In the genomic region with DNA sequence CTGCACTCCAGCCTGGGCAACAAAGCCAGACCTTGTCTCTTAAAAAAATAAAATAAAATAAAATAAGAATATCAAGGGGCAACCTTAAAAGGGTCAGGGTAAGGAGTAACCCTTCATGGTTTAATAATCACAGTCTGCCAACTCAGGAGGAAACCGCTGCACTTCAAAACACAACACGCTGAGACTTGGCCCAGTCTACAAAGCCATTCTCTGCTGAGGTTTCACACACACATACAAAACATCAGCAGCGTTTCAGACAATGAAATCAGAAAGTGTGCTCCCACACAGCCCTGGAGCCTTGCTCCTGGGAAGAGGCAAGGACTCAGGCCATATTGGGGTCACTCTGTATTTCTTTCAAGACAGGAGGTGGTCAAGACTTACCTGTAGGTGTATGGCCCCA, we compare ENCODE assay signal across 12 cellular contexts. TPM values are rescaled to one million over a fixed set of nuclear protein-coding genes. Genes with fewer than 3 reads are reported as not detected.
DNase-seq lines count a peak whose midpoint lies in the region; ATAC-seq and TF ChIP-seq lines count a peak whose summit lies in the region.
"Had no signal": no experiment of that assay in that cellular context is flagged by ENCODE, and none has a peak within 500 bp of the region (broad histone marks: within the 10 kb centered on the region; RNA-seq: fewer than 3 reads in every experiment).

No MANE protein-coding gene starts in this region.

- peak; percentile 53 for DNase-seq in esophagus muscularis mucosa (ENCODE audit: extremely low spot score)
- DNase-seq in psoas muscle, result no peak
- no peak for DNase-seq in NCI-H1048 (lab: John Stamatoyannopoulos, UW)
- DNase-seq: ACHN; activated CD4-positive, alpha-beta T cell treated with anti-CD3 and anti-CD28 coated beads, Interleukin-2, amount 10 ng/mL, durations not matched to agents 7 days and 5 days; T-helper 1 cell had no signal

- H3K27ac ChIP-seq in BLaER1 (peak overlapping the region; percentile 88), VCaP (peak overlapping the region; percentile 98), esophagus muscularis mucosa (replicated peaks in 1 of 4) (peak overlapping the region; percentile 7 to 73 (median 54)), psoas muscle (peak overlapping the region; percentile 97)
- H3K27ac ChIP-seq: HL-60 had no signal

- H3K4me2 ChIP-seq in BLaER1, result peak overlapping the region; percentile 76

- ATAC-seq in psoas muscle, result no peak
- no peak for ATAC-seq in HG02798 (IDR thresholded peaks at IDR 0.05; ENCODE audit: poor library complexity, unreplicated experiment)
- no peak for ATAC-seq in HG02981 (IDR thresholded peaks at IDR 0.05; ENCODE audit: unreplicated experiment)
- ATAC-seq in GM21825 (IDR thresholded peaks at IDR 0.05; ENCODE audit: unreplicated experiment), result no peak

- H3K4me3 ChIP-seq in BLaER1, result no peak overlapping the region
- no peak overlapping the region for H3K4me3 ChIP-seq in esophagus muscularis mucosa
- no peak overlapping the region for H3K4me3 ChIP-seq in psoas muscle

- H3K4me1 ChIP-seq in BLaER1, result peaks cover 56% of the 10 kb centered on the region
- peaks cover 72 to 79% (median 73%) of the 10 kb centered on the region in 4 donors for H3K4me1 ChIP-seq in esophagus muscularis mucosa
- peaks cover 76% of the 10 kb centered on the region for H3K4me1 ChIP-seq in psoas muscle

- TF ChIP-seq POLR2A in esophagus muscularis mucosa (IDR thresholded peaks at IDR 0.05; ENCODE audit: low read depth), result no peak

- H4K20me1 ChIP-seq in BLaER1, result no peaks in the 10 kb centered on the region; the same call in 1 of the 2 replicates

- TF ChIP-seq CTCF in VCaP (conservative IDR thresholded peaks at IDR 0.05) (no peak), esophagus muscularis mucosa (IDR thresholded peaks at IDR 0.05) (no peak), psoas muscle (IDR thresholded peaks at IDR 0.05) (no peak)

- no peak for TF ChIP-seq EP300 in esophagus muscularis mucosa (IDR thresholded peaks at IDR 0.05)

- intact Hi-C loops in esophagus muscularis mucosa (cut with DNase I), result no loop called here
- intact Hi-C loops in psoas muscle (cut with DNase I), result loop anchor here (5.0 kb wide), 2 partner anchors 42 to 112 kb away; partner anchors contain the start of gene STBD1 (in 1 of the 2)

- WGBS in esophagus muscularis mucosa, result 78% methylated on average over 3 of the region's 3 CpGs
- WGBS in psoas muscle, 3 donors, result 78 to 84% (median 83%) methylated on average over 3 of the region's 3 CpGs

- peak overlapping the region; percentile 66; the same call in 1 of the 2 replicates for H3K9ac ChIP-seq in BLaER1

- H3K9me3 ChIP-seq in BLaER1 (peaks cover 22% of the 10 kb centered on the region), esophagus muscularis mucosa (no peaks in the 10 kb centered on the region), psoas muscle (no peaks in the 10 kb centered on the region)

- H3K36me3 ChIP-seq in BLaER1 (peaks cover 46% of the 10 kb centered on the region), esophagus muscularis mucosa (peaks cover 0 to 53% (median 41%) of the 10 kb centered on the region in 4 donors), psoas muscle (ENCODE audit: insufficient read depth in 1 of 2, low read depth in 1 of 2) (peaks cover 0 to 53% of the 10 kb centered on the region in 2 donors)

- H3K27me3 ChIP-seq in BLaER1 (no peaks in the 10 kb centered on the region), esophagus muscularis mucosa (no peaks in the 10 kb centered on the region), psoas muscle (ENCODE audit: insufficient read depth in 3 of 3, low read length in 2 of 3) (no peaks in the 10 kb centered on the region)

RNA-seq across cellular contexts. Expression of gene SCARB2, which starts 18.3 kb away (rescaled TPM):
- total RNA-seq in esophagus muscularis mucosa (100 to 1,000 TPM in 2 of 4 donors, 10 to 100 TPM in 2; 89.3 to 118 (median 106) TPM), psoas muscle (100 to 1,000 TPM; 109 to 199 (median 170) TPM)
- polyA plus RNA-seq in psoas muscle, result 100 to 1,000 TPM in 1 of 3 donors, 10 to 100 TPM in 2; 58.5 to 107 (median 81.7) TPM

RNA-seq across cellular contexts. Expression of gene NUP54, which starts 47.1 kb away (rescaled TPM):
- total RNA-seq in esophagus muscularis mucosa (10 to 100 TPM; 29.6 to 44.4 (median 39.3) TPM), psoas muscle (10 to 100 TPM; 14.1 to 25.9 (median 17.6) TPM)
- 10 to 100 TPM; 14.2 to 26.0 (median 25.4) TPM for polyA plus RNA-seq in psoas muscle

RNA-seq across cellular contexts. Expression of gene FAM47E, which starts 56.2 kb away (rescaled TPM):
- total RNA-seq in esophagus muscularis mucosa, result 1 to 10 TPM; 2.0 to 2.2 (median 2.1) TPM
- 1 to 10 TPM; 1.7 to 4.6 (median 3.2) TPM for total RNA-seq in psoas muscle
- 1 to 10 TPM; 1.2 to 2.6 (median 1.5) TPM for polyA plus RNA-seq in psoas muscle
